ENCODE assay signal across 8 cellular contexts in the genomic region with DNA sequence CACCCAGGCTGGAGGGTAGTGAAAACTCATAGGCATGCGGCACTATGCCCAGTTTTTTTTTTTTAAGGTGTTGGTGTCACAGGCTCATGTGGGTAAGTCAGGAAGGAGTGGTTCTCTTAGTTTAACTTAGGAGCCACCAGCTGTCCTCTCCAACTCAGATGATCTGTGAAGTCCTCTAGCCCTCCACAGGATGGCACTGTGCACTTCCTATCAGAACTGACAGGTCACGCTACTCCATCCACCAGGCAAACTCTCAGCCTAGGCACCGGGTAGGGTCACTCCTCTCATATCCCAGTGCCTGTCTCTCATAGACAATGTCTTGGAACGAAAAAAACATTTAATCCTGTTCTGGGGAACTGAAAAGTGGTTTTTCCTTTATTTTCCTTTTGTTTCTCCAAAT. TPM values are rescaled to one million over a fixed set of nuclear protein-coding genes. Genes with fewer than 3 reads are reported as not detected.
A peak's percentile ranks its signal among the peaks of the same experiment; 100 is the strongest.
DNase-seq lines count a peak whose midpoint lies in the region; ATAC-seq and TF ChIP-seq lines count a peak whose summit lies in the region.

No MANE protein-coding gene starts in this region.

- H3K36me3 ChIP-seq in spleen = peaks cover 2 to 98% (median 89%) of the 10 kb centered on the region in 6 donors

- intact Hi-C loops in left cardiac atrium (cut with DNase I) (no loop called here), spleen (cut with DNase I; ENCODE audit: low total_unique reads) (loop anchor here (10.0 kb wide), 2 partner anchors 49 to 99 kb away; no protein-coding TSS in a partner anchor)

- 82 to 90% (median 87%) methylated on average over 4 of the region's 4 CpGs for WGBS in spleen, 5 donors

- DNase-seq in activated gamma-delta T cell treated with Interleukin-2 at 50 U/mL for 16 hours = peak; percentile 48
- no peak for DNase-seq in activated gamma-delta T cell (lab: John Stamatoyannopoulos, UW)
- peak; percentile 10 for DNase-seq in NOMO-1 treated with dmso at 0.1 percent for 144 hours (lab: John Stamatoyannopoulos, UW; ENCODE audit: unreplicated experiment)
- peak; percentile 38 for DNase-seq in activated naive CD4-positive, alpha-beta T cell treated with anti-CD3 and anti-CD28 coated beads, Interleukin-2, amount 50 U/mL, for 16 hours
- no peak for DNase-seq in left cardiac atrium
- DNase-seq in spleen = no peak
- no peak for DNase-seq in DMS79 (lab: John Stamatoyannopoulos, UW)

- no peak for TF ChIP-seq POLR2A in spleen (IDR thresholded peaks at IDR 0.05)

- H3K9me3 ChIP-seq in spleen = no peaks in the 10 kb centered on the region

- H3K27me3 ChIP-seq in spleen (replicated peaks in 1 of 7) = no peaks in the 10 kb centered on the region

- no peak overlapping the region for H3K27ac ChIP-seq in spleen

- TF ChIP-seq CTCF in spleen (IDR thresholded peaks at IDR 0.05 in 8 of 11, conservative IDR thresholded peaks at IDR 0.05 in 3 of 11) = peak in 8 of 11 experiments; percentile 16 to 58 (median 40)

- H3K4me3 ChIP-seq in spleen = no peak overlapping the region

- H3K4me1 ChIP-seq in spleen = peaks cover 0 to 39% (median 1%) of the 10 kb centered on the region in 6 donors

- ATAC-seq in left cardiac atrium (peak; percentile 38 to 77), HG02885 (IDR thresholded peaks at IDR 0.05; ENCODE audit: poor library complexity, unreplicated experiment) (no peak)

RNA-seq across cellular contexts. Expression of gene NAP1L4, which starts 16.5 kb away (rescaled TPM):
- total RNA-seq in left cardiac atrium (100 to 1,000 TPM; 125 to 144 TPM), spleen (100 to 1,000 TPM in 6 of 7 donors, 10 to 100 TPM in 1; 87.5 to 137 (median 131) TPM)
- 100 to 1,000 TPM in 1 of 3 donors, 10 to 100 TPM in 2; 79.5 to 104 (median 90.6) TPM for polyA plus RNA-seq in spleen

RNA-seq across cellular contexts. Expression of gene PHLDA2, which starts 46.4 kb away (rescaled TPM):
- 1 to 10 TPM; 2.2 to 3.4 TPM for total RNA-seq in left cardiac atrium
- 1 to 10 TPM in 6 of 7 donors, not detected in 1; 1.4 to 3.5 (median 1.7) TPM for total RNA-seq in spleen
- 1 to 10 TPM; 1.5 to 2.9 (median 2.5) TPM for polyA plus RNA-seq in spleen

Comparison
In these comparisons a context has a peak if more than half of its experiments do, and no peak if none do; other contexts are left out.
1. DNase-seq: peak in activated gamma-delta T cell treated with Interleukin-2 at 50 U/mL for 16 hours (single experiment), NOMO-1 treated with dmso at 0.1 percent for 144 hours (single experiment) and activated naive CD4-positive, alpha-beta T cell treated with anti-CD3 and anti-CD28 coated beads, Interleukin-2, amount 50 U/mL, for 16 hours (single experiment); none in activated gamma-delta T cell (single experiment), left cardiac atrium (single experiment), spleen (single experiment) and DMS79 (single experiment).